ENCODE assay signal across 1 cellular context in genomic region chr4:76148142-76148849, GRCh38.
TF ChIP-seq lines count a peak whose summit lies in the region.

Gene NUP54 (minus strand): TSS chr4:76148397. CDS start chr4:76148374, 23 bp downstream.

TF ChIP-seq in HepG2, 621 proteins besides CTCF, POLR2A, EP300 and RAD21 (continued from another document and continues in another):
- TF ChIP-seq ZHX2 (IDR thresholded peaks at IDR 0.05; ENCODE audit: low read depth) (peak; percentile 87), ZHX2 (CRISPR knock-in tag; IDR thresholded peaks at IDR 0.05; ENCODE audit: borderline replicate concordance) (0 out of 2 replicates have a peak, but pooled peaks have one; percentile 31), UBTF (CRISPR knock-in tag; IDR thresholded peaks at IDR 0.05) (peak; percentile 78), ZNF12 (CRISPR knock-in tag; IDR thresholded peaks at IDR 0.05) (peak; percentile 55; the same call in 1 of the 2 replicates), ZNF710 (CRISPR knock-in tag; IDR thresholded peaks at IDR 0.05; ENCODE audit: borderline replicate concordance) (no peak), ZNF570 (CRISPR knock-in tag; IDR thresholded peaks at IDR 0.05; ENCODE audit: borderline replicate concordance) (no peak), PLSCR1 (CRISPR knock-in tag; IDR thresholded peaks at IDR 0.05; ENCODE audit: borderline replicate concordance) (no peak; the same call in 1 of the 2 replicates), KDM6A (CRISPR knock-in tag; IDR thresholded peaks at IDR 0.05; ENCODE audit: low read depth) (no peak), ZNF589 (CRISPR knock-in tag; conservative IDR thresholded peaks at IDR 0.05) (peak; percentile 88; the same call in 1 of the 2 replicates), ELK4 (CRISPR knock-in tag; IDR thresholded peaks at IDR 0.05; ENCODE audit: borderline replicate concordance) (no peak), ZNF619 (CRISPR knock-in tag; IDR thresholded peaks at IDR 0.05) (0 out of 2 replicates have a peak, but pooled peaks have one; percentile 26), ZNF740 (CRISPR knock-in tag; IDR thresholded peaks at IDR 0.05) (no peak; the same call in 1 of the 2 replicates), ZNF260 (CRISPR knock-in tag; IDR thresholded peaks at IDR 0.05; ENCODE audit: borderline replicate concordance, low read depth) (no peak), ZSCAN9 (CRISPR knock-in tag; IDR thresholded peaks at IDR 0.05; ENCODE audit: borderline replicate concordance) (peak; percentile 84), ZGPAT (CRISPR knock-in tag; IDR thresholded peaks at IDR 0.05) (peak; percentile 91), ZEB1 (IDR thresholded peaks at IDR 0.05; ENCODE audit: insufficient replicate concordance, low read depth) (no peak), TMF1 (CRISPR knock-in tag; IDR thresholded peaks at IDR 0.05; ENCODE audit: low read depth) (peak; percentile 96), MAFF (IDR thresholded peaks at IDR 0.05; ENCODE audit: low read depth, low read length) (no peak), ZNF580 (CRISPR knock-in tag; IDR thresholded peaks at IDR 0.05; ENCODE audit: borderline replicate concordance, low read depth) (no peak; the same call in 1 of the 2 replicates), ZNF225 (CRISPR knock-in tag; IDR thresholded peaks at IDR 0.05) (peak; percentile 52; the same call in 1 of the 2 replicates), NFE2L2 (IDR thresholded peaks at IDR 0.05; ENCODE audit: low read length) (no peak), GPBP1L1 (CRISPR knock-in tag; IDR thresholded peaks at IDR 0.05) (no peak), PREB (CRISPR knock-in tag; IDR thresholded peaks at IDR 0.05) (no peak), ZNF713 (CRISPR knock-in tag; IDR thresholded peaks at IDR 0.05) (no peak), ETV6 (CRISPR knock-in tag; conservative IDR thresholded peaks at IDR 0.05) (peak; percentile 74; the same call in 1 of the 2 replicates), GFI1 (CRISPR knock-in tag; IDR thresholded peaks at IDR 0.05; ENCODE audit: borderline replicate concordance) (peak; percentile 63; the same call in 1 of the 2 replicates), ZNF441 (CRISPR knock-in tag; IDR thresholded peaks at IDR 0.05; ENCODE audit: borderline replicate concordance) (no peak), ZNF770 (CRISPR knock-in tag; IDR thresholded peaks at IDR 0.05) (peak; percentile 91), HNRNPLL (IDR thresholded peaks at IDR 0.05; ENCODE audit: low read depth, low read length, poor library complexity, severe bottlenecking) (peak; percentile 74), CCAR2 (optimal IDR thresholded peaks at IDR 0.05; ENCODE audit: low read depth, low read length) (no peak), ELF1 (CRISPR knock-in tag; IDR thresholded peaks at IDR 0.05) (peak; percentile 88), ZNF44 (CRISPR knock-in tag; IDR thresholded peaks at IDR 0.05) (no peak), ZC3H13 (CRISPR knock-in tag; IDR thresholded peaks at IDR 0.05) (peak; percentile 83), FOXA3 (CRISPR knock-in tag; IDR thresholded peaks at IDR 0.05) (peak; percentile 72), NRL (CRISPR knock-in tag; IDR thresholded peaks at IDR 0.05; ENCODE audit: borderline replicate concordance) (peak; percentile 86; the same call in 1 of the 2 replicates), ZNF510 (CRISPR knock-in tag; IDR thresholded peaks at IDR 0.05; ENCODE audit: low read depth) (no peak; the same call in 1 of the 2 replicates), PRMT3 (CRISPR knock-in tag; IDR thresholded peaks at IDR 0.05; ENCODE audit: borderline replicate concordance, low read depth) (0 out of 2 replicates have a peak, but pooled peaks have one; percentile 67), ZNF83 (CRISPR knock-in tag; IDR thresholded peaks at IDR 0.05; ENCODE audit: borderline replicate concordance) (peak; percentile 63; the same call in 1 of the 2 replicates)
